In the genomic region with DNA sequence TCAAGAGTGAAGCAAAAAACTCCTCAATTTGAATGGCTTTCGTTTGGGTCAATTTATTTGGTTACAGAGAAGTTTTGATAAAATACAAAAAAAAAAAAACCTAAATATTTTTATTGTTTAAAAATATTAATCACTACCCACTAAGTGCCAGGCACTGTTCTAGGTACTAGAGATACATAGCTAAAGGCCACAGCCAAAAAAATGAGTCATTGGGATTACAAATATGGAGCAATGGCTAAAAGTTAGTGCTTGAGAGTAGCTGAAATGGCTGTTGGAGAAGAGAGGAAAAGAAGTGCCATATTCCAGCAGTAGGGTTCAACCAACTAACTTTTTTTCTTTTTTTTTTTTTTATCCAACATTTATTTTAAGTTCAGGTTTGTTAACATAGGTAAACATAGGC, we compare ENCODE assay signal across 25 cellular contexts.
"Had no signal": no experiment of that assay in that cellular context is flagged by ENCODE, and none has a peak within 500 bp of the region (broad histone marks: within the 10 kb centered on the region; RNA-seq: fewer than 3 reads in every experiment).

No MANE protein-coding gene starts in this region.

- H3K36me3 ChIP-seq: cardiac muscle cell, heart right ventricle, spleen, suprapubic skin, tibial artery had no signal

- H3K27ac ChIP-seq: cardiac muscle cell, coronary artery, dorsolateral prefrontal cortex, heart right ventricle, spleen, suprapubic skin, tibial artery had no signal

- ATAC-seq: activated CD8-positive, alpha-beta memory T cell treated with anti-CD3 and anti-CD28 coated beads, Interleukin-2, amount 10 ng/mL, durations not matched to agents 7 days and 5 days; activated CD8-positive, alpha-beta T cell treated with anti-CD3 and anti-CD28 coated beads, Interleukin-2, amount 10 ng/mL, durations not matched to agents 7 days and 5 days; activated naive CD4-positive, alpha-beta T cell treated with anti-CD3 and anti-CD28 coated beads, Interleukin-2, amount 50 U/mL, for 72 hours; activated T-cell treated with anti-CD3 and anti-CD28 coated beads, Interleukin-2, amount 50 U/mL, for 72 hours; esophagus mucosa; heart right ventricle; naive thymus-derived CD4-positive, alpha-beta T cell; right cardiac atrium; WTC11 had no signal

- H3K4me1 Mint-ChIP-seq: memory B cell had no signal

- H3K4me3 Mint-ChIP-seq: activated CD8-positive, alpha-beta memory T cell treated with anti-CD3 and anti-CD28 coated beads, Interleukin-2, amount 10 ng/mL, durations not matched to agents 7 days and 5 days; activated CD8-positive, alpha-beta T cell treated with anti-CD3 and anti-CD28 coated beads, Interleukin-2, amount 10 ng/mL, durations not matched to agents 7 days and 5 days; activated T-cell treated with anti-CD3 and anti-CD28 coated beads, Interleukin-2, amount 50 U/mL, for 72 hours; memory B cell; naive thymus-derived CD4-positive, alpha-beta T cell; neural crest cell; WTC11 had no signal

- H3K9me3 Mint-ChIP-seq: activated naive CD4-positive, alpha-beta T cell treated with anti-CD3 and anti-CD28 coated beads, Interleukin-2, amount 50 U/mL, for 72 hours; activated T-cell treated with anti-CD3 and anti-CD28 coated beads, Interleukin-2, amount 50 U/mL, for 72 hours; memory B cell had no signal

- H3K27me3 ChIP-seq: cardiac muscle cell, dorsolateral prefrontal cortex, heart right ventricle, spleen, suprapubic skin, tibial artery had no signal

- H3K9me3 ChIP-seq: spleen, suprapubic skin, tibial artery had no signal

- H3K27me3 Mint-ChIP-seq: activated CD8-positive, alpha-beta memory T cell treated with anti-CD3 and anti-CD28 coated beads, Interleukin-2, amount 10 ng/mL, durations not matched to agents 7 days and 5 days; memory B cell; naive thymus-derived CD4-positive, alpha-beta T cell had no signal

- H3K27ac Mint-ChIP-seq: activated CD8-positive, alpha-beta memory T cell treated with anti-CD3 and anti-CD28 coated beads, Interleukin-2, amount 10 ng/mL, durations not matched to agents 7 days and 5 days; activated CD8-positive, alpha-beta T cell treated with anti-CD3 and anti-CD28 coated beads, Interleukin-2, amount 10 ng/mL, durations not matched to agents 7 days and 5 days; activated naive CD4-positive, alpha-beta T cell treated with anti-CD3 and anti-CD28 coated beads, Interleukin-2, amount 50 U/mL, for 72 hours; activated T-cell treated with anti-CD3 and anti-CD28 coated beads, Interleukin-2, amount 50 U/mL, for 72 hours; memory B cell; naive thymus-derived CD4-positive, alpha-beta T cell; WTC11 had no signal

- H3K4me1 ChIP-seq: spleen had no signal

- DNase-seq: activated CD8-positive, alpha-beta memory T cell treated with anti-CD3 and anti-CD28 coated beads, Interleukin-2, amount 10 ng/mL, durations not matched to agents 7 days and 5 days; activated CD8-positive, alpha-beta T cell treated with anti-CD3 and anti-CD28 coated beads, Interleukin-2, amount 10 ng/mL, durations not matched to agents 7 days and 5 days; activated naive CD4-positive, alpha-beta T cell; activated T-cell treated with anti-CD3 and anti-CD28 coated beads, Interleukin-2, amount 50 U/mL, for 72 hours; anterior cingulate cortex; dorsolateral prefrontal cortex; effector memory CD4-positive, alpha-beta T cell; foreskin melanocyte; heart right ventricle; midbrain; naive thymus-derived CD4-positive, alpha-beta T cell; nucleus accumbens; right cardiac atrium; spleen; stimulated activated naive CD4-positive, alpha-beta T cell; T-helper 2 cell; tibial artery had no signal

- H3K36me3 Mint-ChIP-seq: memory B cell, WTC11 had no signal

- H3K4me3 ChIP-seq: cardiac muscle cell, coronary artery, dorsolateral prefrontal cortex, heart right ventricle, spleen, suprapubic skin, tibial artery had no signal
